Comparison of ENCODE assay signal across 13 cellular contexts in genomic region chr12:119744900-119745606, GRCh38.
DNase-seq lines count a peak whose midpoint lies in the region; FAIRE-seq and TF ChIP-seq lines count a peak whose summit lies in the region.
"Had no signal": no experiment of that assay in that cellular context is flagged by ENCODE, and none has a peak within 500 bp of the region (broad histone marks: within the 10 kb centered on the region; RNA-seq: fewer than 3 reads in every experiment).

No MANE protein-coding gene starts in this region.

- POLR2A ChIA-PET in HEK293T (lab: Yijun Ruan, JAX) = no interaction called here

- no peak overlapping the region for H3K4me3 ChIP-seq in astrocyte of the spinal cord (ENCODE audit: low read depth, low read length)
- H3K4me3 ChIP-seq: A549 had no signal

- no peak for FAIRE-seq in D721Med (lab: Jason Lieb, UNC)
- FAIRE-seq: A549 had no signal

- TF ChIP-seq CTCF in astrocyte of the spinal cord (IDR thresholded peaks at IDR 0.05; ENCODE audit: low read depth, low read length) (no peak), D721Med (IDR thresholded peaks at IDR 0.05; ENCODE audit: insufficient read depth, missing control alignments) (no peak)

- in situ Hi-C loops in astrocyte of the spinal cord (cut with HindIII; ENCODE audit: low sequenced_read_pairs) = no loop called here

- DNase-seq in DMS53 (lab: John Stamatoyannopoulos, UW) = peak; percentile 36
- DNase-seq in DMS53 treated with DMSO at 0.1 percent for 48 hours (lab: John Stamatoyannopoulos, UW; ENCODE audit: unreplicated experiment) = no peak
- DNase-seq in HEK293T (ENCODE audit: extremely low spot score) = no peak
- DNase-seq in astrocyte of the spinal cord (ENCODE audit: low read depth, low spot score) = peak; percentile 16
- no peak for DNase-seq in medulla oblongata (ENCODE audit: extremely low spot score)
- no peak for DNase-seq in activated naive CD4-positive, alpha-beta T cell treated with anti-CD3 and anti-CD28 coated beads, Interleukin-2, amount 50 U/mL, for 16 hours
- no peak for DNase-seq in D721Med (ENCODE audit: insufficient read length, low spot score)
- DNase-seq: AML-193; CD4-positive, alpha-beta memory T cell; GDM1; GOT3; H7 had no signal

- CTCF ChIA-PET in HEK293T (lab: Yijun Ruan, JAX) = no interaction called here

TF ChIP-seq in HEK293T, 16 proteins besides CTCF, POLR2A, EP300 and RAD21:
- TF ChIP-seq L3MBTL2 (conservative IDR thresholded peaks at IDR 0.05) = no peak
- peak; percentile 86 for TF ChIP-seq ZNF384 (IDR thresholded peaks at IDR 0.05)

Comparison
In these comparisons a context has a peak if more than half of its experiments do, and no peak if none do; other contexts are left out.
1. DNase-seq: peak in DMS53 (single experiment) and astrocyte of the spinal cord (single experiment); none in DMS53 treated with DMSO at 0.1 percent for 48 hours (single experiment), HEK293T (single experiment), medulla oblongata (single experiment), activated naive CD4-positive, alpha-beta T cell treated with anti-CD3 and anti-CD28 coated beads, Interleukin-2, amount 50 U/mL, for 16 hours (single experiment) and D721Med (single experiment).